8 cellular contexts compared by ENCODE assay signal in genomic region chr17:79019631-79020584, GRCh38. TPM values are rescaled to one million over a fixed set of nuclear protein-coding genes. Genes with fewer than 3 reads are reported as not detected.
DNase-seq lines count a peak whose midpoint lies in the region; ATAC-seq and TF ChIP-seq lines count a peak whose summit lies in the region.

No MANE protein-coding gene starts in this region.

- TF ChIP-seq CTCF in breast epithelium (IDR thresholded peaks at IDR 0.05) = peak; percentile 13 to 73 (median 65)

- H3K4me1 ChIP-seq in breast epithelium = peaks cover 4 to 7% of the 10 kb centered on the region in 2 donors

- in situ Hi-C loops in Caki2 (cut with HindIII; ENCODE audit: low pct_unique_long_range_greater_than_20kb, low sequenced_read_pairs) (no loop called here), KBM-7 (cut with MboI; ENCODE audit: low pct_unique_long_range_greater_than_20kb, low sequenced_read_pairs) (no loop called here)

- no peaks in the 10 kb centered on the region for H3K36me3 ChIP-seq in breast epithelium

- ATAC-seq in HG02588 (IDR thresholded peaks at IDR 0.05; ENCODE audit: unreplicated experiment) (no peak), HG03521 (IDR thresholded peaks at IDR 0.05; ENCODE audit: unreplicated experiment) (no peak)

- no peaks in the 10 kb centered on the region for H3K27me3 ChIP-seq in breast epithelium

- intact Hi-C loops in breast epithelium (cut with DNase I; ENCODE audit: low total_unique reads) = no loop called here

- no peaks in the 10 kb centered on the region for H3K9me3 ChIP-seq in breast epithelium

- TF ChIP-seq POLR2A in breast epithelium (IDR thresholded peaks at IDR 0.05) = no peak

- H3K4me3 ChIP-seq in breast epithelium = peak overlapping the region in 1 of 3 donors; percentile 39

- peak overlapping the region; percentile 9 to 70 for H3K27ac ChIP-seq in breast epithelium

- DNase-seq in Caki2 (ENCODE audit: low read depth) (peak; percentile 37), KBM-7 (peak; percentile 49), SK-N-DZ (ENCODE audit: low spot score) (peak; percentile 56), breast epithelium (ENCODE audit: low spot score in 2 of 2) (peak in 1 of 2 donors; percentile 56), kidney tubule cell (ENCODE audit: low spot score) (peak; percentile 73)
- peak; percentile 25 for DNase-seq in stimulated activated CD8-positive, alpha-beta memory T cell treated with anti-CD3 and anti-CD28 coated beads, Interleukin-12 subunit alpha, Interleukin-12 subunit beta, amount 100 ng/mL, for 1 hour (ENCODE audit: low read depth)

RNA-seq across cellular contexts. Expression of gene C1QTNF1, which starts 4.1 kb away (rescaled TPM):
- not detected in 2 replicates for total RNA-seq in Caki2 (2014; rRNA removed; shearing (Covaris generic); ENCODE audit: low replicate concordance)
- 0.12 TPM in 1 of 2 replicates, not detected in the other for polyA plus RNA-seq in SK-N-DZ (2014; cell fraction: cytosol; rRNA removed)
- polyA plus RNA-seq in SK-N-DZ (2014; cell fraction: nucleus; rRNA removed) = not detected in 2 replicates
- total RNA-seq in breast epithelium = 100 to 1,000 TPM in 1 of 3 donors, 10 to 100 TPM in 2; 54.0 to 326 (median 61.9) TPM

RNA-seq across cellular contexts. Expression of gene CANT1, which starts 10.3 kb away (rescaled TPM):
- 63.0 and 77.3 TPM in 2 replicates for total RNA-seq in Caki2 (2014; rRNA removed; shearing (Covaris generic); ENCODE audit: low replicate concordance)
- polyA plus RNA-seq in SK-N-DZ (2014; cell fraction: cytosol; rRNA removed) = 37.9 and 56.5 TPM in 2 replicates
- 15.8 and 20.8 TPM in 2 replicates for polyA plus RNA-seq in SK-N-DZ (2014; cell fraction: nucleus; rRNA removed)
- total RNA-seq in breast epithelium = 10 to 100 TPM; 26.1 to 48.1 (median 41.0) TPM

RNA-seq across cellular contexts. Expression of gene LGALS3BP, which starts 40.2 kb away (rescaled TPM):
- 345 and 478 TPM in 2 replicates for total RNA-seq in Caki2 (2014; rRNA removed; shearing (Covaris generic); ENCODE audit: low replicate concordance)
- 32.5 and 46.0 TPM in 2 replicates for polyA plus RNA-seq in SK-N-DZ (2014; cell fraction: cytosol; rRNA removed)
- 37.6 and 66.3 TPM in 2 replicates for polyA plus RNA-seq in SK-N-DZ (2014; cell fraction: nucleus; rRNA removed)
- 100 to 1,000 TPM; 192 to 532 (median 206) TPM for total RNA-seq in breast epithelium

RNA-seq across cellular contexts. Expression of gene ENGASE, which starts 54.7 kb away (rescaled TPM):
- 12.8 and 12.9 TPM in 2 replicates for total RNA-seq in Caki2 (2014; rRNA removed; shearing (Covaris generic); ENCODE audit: low replicate concordance)
- polyA plus RNA-seq in SK-N-DZ (2014; cell fraction: cytosol; rRNA removed) = 8.2 and 10.9 TPM in 2 replicates
- 146 and 181 TPM in 2 replicates for polyA plus RNA-seq in SK-N-DZ (2014; cell fraction: nucleus; rRNA removed)
- total RNA-seq in breast epithelium = 10 to 100 TPM; 27.4 to 35.0 (median 31.5) TPM

Comparison
In these comparisons a context has a peak if more than half of its experiments do, and no peak if none do; other contexts are left out.
1. RNA of gene C1QTNF1, which starts 4.1 kb away (total RNA-seq): 54.0 to 326 TPM in breast epithelium; not detected in Caki2; every median in the first group is over 10 times any median in the second.